In the genomic region with DNA sequence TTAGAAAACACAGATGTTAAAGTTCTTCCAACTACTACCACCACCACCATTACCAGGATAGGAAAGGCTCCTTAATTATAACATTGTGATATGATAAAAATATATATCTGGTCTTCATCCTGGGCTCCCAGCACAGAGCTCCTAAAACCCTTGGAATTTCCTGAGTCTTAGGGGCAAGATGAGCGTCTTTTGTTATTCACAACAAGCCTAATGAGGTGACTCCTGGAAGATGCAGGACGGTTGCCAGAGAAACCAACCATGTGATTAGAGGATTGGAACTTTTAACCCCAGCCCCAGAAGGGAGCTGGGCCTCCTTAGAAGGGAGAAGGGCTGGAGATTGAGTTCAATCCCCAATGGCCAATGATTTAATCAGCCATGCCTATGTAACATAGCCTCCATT, we compare ENCODE assay signal across 26 cellular contexts.
A peak's percentile ranks its signal among the peaks of the same experiment; 100 is the strongest.
DNase-seq lines count a peak whose midpoint lies in the region; ATAC-seq and TF ChIP-seq lines count a peak whose summit lies in the region.
"Had no signal": no experiment of that assay in that cellular context is flagged by ENCODE, and none has a peak within 500 bp of the region (broad histone marks: within the 10 kb centered on the region; RNA-seq: fewer than 3 reads in every experiment).

No MANE protein-coding gene starts in this region.

- peak overlapping the region; percentile 24 for H3K4me2 ChIP-seq in GM23338
- H3K4me2 ChIP-seq: hepatocyte had no signal

- peaks cover 7% of the 10 kb centered on the region; the same call in 1 of the 2 replicates for H3K9me2 ChIP-seq in GM23338 (ENCODE audit: insufficient read depth)

- no peaks in the 10 kb centered on the region for H4K20me1 ChIP-seq in GM23338 (replicated peaks; ENCODE audit: insufficient read depth)

- H3K27ac Mint-ChIP-seq in GM23338: peak overlapping the region; percentile 28; the same call in 1 of the 2 replicates
- H3K27ac Mint-ChIP-seq: CD8-positive, alpha-beta T cell had no signal

- peaks cover 32% of the 10 kb centered on the region for H3K4me1 Mint-ChIP-seq in GM23338

- ATAC-seq in GM23338 (peak; percentile 81), GM21447 (IDR thresholded peaks at IDR 0.05; ENCODE audit: unreplicated experiment) (no peak), HG03159 (IDR thresholded peaks at IDR 0.05; ENCODE audit: unreplicated experiment) (no peak), GM21576 (IDR thresholded peaks at IDR 0.05; ENCODE audit: unreplicated experiment) (no peak)
- ATAC-seq: activated CD4-positive, CD25-positive, alpha-beta regulatory T cell treated with anti-CD3 and anti-CD28 coated beads, Interleukin-2, amount 50 U/mL, for 24 hours; activated T-cell treated with anti-CD3 and anti-CD28 coated beads, Interleukin-2, amount 50 U/mL, for 4 hours; CD8-positive, alpha-beta T cell had no signal

- no peaks in the 10 kb centered on the region for H3F3A ChIP-seq in GM23338 (replicated peaks; ENCODE audit: low read depth)

- H3K27me3 ChIP-seq in GM23338 (ENCODE audit: insufficient read depth) (peaks cover 8% of the 10 kb centered on the region; the same call in 1 of the 2 replicates), NT2/D1 (ENCODE audit: insufficient read depth, insufficient read length) (peaks cover 8% of the 10 kb centered on the region), thyroid gland (no peaks in the 10 kb centered on the region)
- H3K27me3 ChIP-seq: hepatocyte had no signal

- H3K4me1 ChIP-seq in GM23338 (ENCODE audit: insufficient read depth) (peaks cover 23% of the 10 kb centered on the region), NT2/D1 (ENCODE audit: insufficient read depth, insufficient read length) (no peaks in the 10 kb centered on the region), thyroid gland (peaks cover 3 to 4% of the 10 kb centered on the region in 2 donors)

- DNase-seq in GM23338 (ENCODE audit: low spot score) (peak; percentile 93), NT2/D1 (ENCODE audit: low read depth, low spot score) (peak; percentile 83), fibroblast of villous mesenchyme (ENCODE audit: low read depth) (peak; percentile 71), renal cortical epithelial cell (ENCODE audit: low read depth) (peak; percentile 13), thyroid gland (no peak)
- DNase-seq: activated naive CD4-positive, alpha-beta T cell; activated T-cell treated with anti-CD3 and anti-CD28 coated beads, Interleukin-2, amount 50 U/mL, for 4 hours; amygdala; caudate nucleus; CD8-positive, alpha-beta T cell; DMS153; foreskin melanocyte; mammary epithelial cell; NCI-H1694 treated with DMSO at 0.1 percent for 48 hours; NCI-H748 treated with DMSO at 0.1 percent for 48 hours; spleen; stimulated activated CD4-positive, alpha-beta T cell treated with anti-CD3 and anti-CD28 coated beads, Interleukin-4, amount 100 ng/mL, for 1 hour; stimulated activated naive CD4-positive, alpha-beta T cell; T-helper 9 cell had no signal

- 53 to 65% methylated on average over 2 of the region's 2 CpGs for WGBS in thyroid gland, 2 donors

- no peaks in the 10 kb centered on the region for H3K36me3 ChIP-seq in GM23338 (ENCODE audit: insufficient read depth)
- no peaks in the 10 kb centered on the region for H3K36me3 ChIP-seq in NT2/D1 (ENCODE audit: insufficient read depth, insufficient read length, low read length)
- no peaks in the 10 kb centered on the region for H3K36me3 ChIP-seq in thyroid gland
- H3K36me3 ChIP-seq: spleen, thoracic aorta had no signal

- H3K79me2 ChIP-seq in GM23338 (replicated peaks; ENCODE audit: insufficient read depth): no peaks in the 10 kb centered on the region
- H3K79me2 ChIP-seq: hepatocyte had no signal

- no peak overlapping the region for H2AFZ ChIP-seq in GM23338
- H2AFZ ChIP-seq: hepatocyte had no signal

- H3K27ac ChIP-seq in GM23338 (ENCODE audit: low read depth) (no peak overlapping the region), thyroid gland (no peak overlapping the region)
- H3K27ac ChIP-seq: epithelial cell of prostate, hepatocyte, spleen, thoracic aorta had no signal

- H3K36me3 Mint-ChIP-seq in GM23338 (ENCODE audit: low read depth): peaks cover 6% of the 10 kb centered on the region; the same call in 2 of the 3 replicates
- H3K36me3 Mint-ChIP-seq: CD8-positive, alpha-beta T cell had no signal

- H3K9me3 ChIP-seq in NT2/D1 (ENCODE audit: insufficient read depth, low read length) (no peaks in the 10 kb centered on the region), thyroid gland (no peaks in the 10 kb centered on the region)
- H3K9me3 ChIP-seq: spleen, thoracic aorta had no signal

- peak overlapping the region; percentile 7; the same call in 1 of the 3 replicates for H3K4me3 Mint-ChIP-seq in GM23338
- H3K4me3 Mint-ChIP-seq: activated T-cell treated with anti-CD3 and anti-CD28 coated beads, Interleukin-2, amount 50 U/mL, for 4 hours; CD8-positive, alpha-beta T cell had no signal

- no peak overlapping the region for H3K9ac ChIP-seq in NT2/D1 (ENCODE audit: insufficient read length, low read depth)

- intact Hi-C loops in thyroid gland (cut with DNase I): no loop called here

- H3K27me3 Mint-ChIP-seq in GM23338 (ENCODE audit: insufficient read depth, low read depth, poor library complexity): peaks cover 4% of the 10 kb centered on the region

- H3K9me3 Mint-ChIP-seq in GM23338: peaks cover 3% of the 10 kb centered on the region; the same call in 2 of the 3 replicates
- H3K9me3 Mint-ChIP-seq: activated T-cell treated with anti-CD3 and anti-CD28 coated beads, Interleukin-2, amount 50 U/mL, for 4 hours; CD8-positive, alpha-beta T cell had no signal

- no peak for TF ChIP-seq POLR2A in thyroid gland (IDR thresholded peaks at IDR 0.05)

- H3K4me3 ChIP-seq in GM23338: no peak overlapping the region
- no peak overlapping the region for H3K4me3 ChIP-seq in NT2/D1 (ENCODE audit: insufficient read length, low read depth)
- no peak overlapping the region for H3K4me3 ChIP-seq in fibroblast of villous mesenchyme (ENCODE audit: low read depth, low read length)
- no peak overlapping the region for H3K4me3 ChIP-seq in thyroid gland (replicated peaks in 1 of 3)
- H3K4me3 ChIP-seq: hepatocyte, spleen, thoracic aorta had no signal

- TF ChIP-seq CTCF in GM23338 (conservative IDR thresholded peaks at IDR 0.05; ENCODE audit: low read depth in 2 of 2) (no peak), fibroblast of villous mesenchyme (IDR thresholded peaks at IDR 0.05; ENCODE audit: insufficient read depth, low read depth, low read length) (no peak), thyroid gland (IDR thresholded peaks at IDR 0.05) (no peak)

TF ChIP-seq in GM23338, 12 proteins besides CTCF, POLR2A, EP300 and RAD21 (continues in another document):
- TF ChIP-seq STAT1 (IDR thresholded peaks at IDR 0.05; ENCODE audit: unreplicated experiment): no peak
- no peak for TF ChIP-seq CREB1 (CRISPR knock-in tag; IDR thresholded peaks at IDR 0.05; ENCODE audit: low read depth)
- peak; percentile 54 for TF ChIP-seq NANOG (IDR thresholded peaks at IDR 0.05; ENCODE audit: borderline replicate concordance)
- no peak for TF ChIP-seq ZNF114 (CRISPR knock-in tag; IDR thresholded peaks at IDR 0.05)

Comparison
In these comparisons a context has a peak if more than half of its experiments do, and no peak if none do; other contexts are left out.
1. DNase-seq: peak in GM23338 (single experiment), NT2/D1 (single experiment), fibroblast of villous mesenchyme (single experiment) and renal cortical epithelial cell (single experiment); none in thyroid gland (0 of 2).